Comparison of ENCODE assay signal across 8 cellular contexts in genomic region chrX:31658360-31658759, GRCh38.
A peak's percentile ranks its signal among the peaks of the same experiment; 100 is the strongest.
DNase-seq lines count a peak whose midpoint lies in the region; ATAC-seq, FAIRE-seq and TF ChIP-seq lines count a peak whose summit lies in the region.

No MANE protein-coding gene starts in this region.

- CTCF ChIA-PET in AG04450 (lab: Charles Lee), result interaction anchor here (0.6 to 12.7 kb wide), 12 partner anchors 10 to 626 kb away, joined by 3 to 252 read pairs (median 4); no protein-coding TSS in a partner anchor

- no peaks in the 10 kb centered on the region for H3K36me3 ChIP-seq in sigmoid colon
- no peaks in the 10 kb centered on the region for H3K36me3 ChIP-seq in effector memory CD4-positive, alpha-beta T cell (ENCODE audit: control insufficient read depth, insufficient read depth, low read length)

- 2 to 11% methylated on average over 4 of the region's 4 CpGs for WGBS in sigmoid colon, 2 donors

- H3K4me3 ChIP-seq in AG04450 (ENCODE audit: low read depth, low read length), result no peak overlapping the region
- no peak overlapping the region for H3K4me3 ChIP-seq in sigmoid colon
- no peak overlapping the region for H3K4me3 ChIP-seq in effector memory CD4-positive, alpha-beta T cell (ENCODE audit: insufficient read depth, low read depth, low read length, poor library complexity, severe bottlenecking)

- no peak overlapping the region for H3K27ac ChIP-seq in AG04450 (ENCODE audit: low read depth, low read length)
- H3K27ac ChIP-seq in sigmoid colon, result no peak overlapping the region
- no peak overlapping the region for H3K27ac ChIP-seq in effector memory CD4-positive, alpha-beta T cell (ENCODE audit: insufficient read depth, low read length, poor library complexity, severe bottlenecking)

- FAIRE-seq in H54 (lab: Jason Lieb, UNC), result no peak

- H3K27me3 ChIP-seq in AG04450 (ENCODE audit: control insufficient read depth, insufficient read depth, low read length) (no peaks in the 10 kb centered on the region), sigmoid colon (no peaks in the 10 kb centered on the region)
- no peaks in the 10 kb centered on the region for H3K27me3 ChIP-seq in effector memory CD4-positive, alpha-beta T cell (replicated peaks; ENCODE audit: control insufficient read depth, insufficient read depth, low read length, poor library complexity, severe bottlenecking)

- no peaks in the 10 kb centered on the region for H3K4me1 ChIP-seq in sigmoid colon
- no peaks in the 10 kb centered on the region for H3K4me1 ChIP-seq in effector memory CD4-positive, alpha-beta T cell (ENCODE audit: control insufficient read depth, insufficient read depth, low read length, poor library complexity, severe bottlenecking)

- TF ChIP-seq POLR2A in sigmoid colon (IDR thresholded peaks at IDR 0.05) (no peak), H54 (IDR thresholded peaks at IDR 0.05; ENCODE audit: low read depth, low read length) (no peak)

- ATAC-seq in GM19351 (IDR thresholded peaks at IDR 0.05; ENCODE audit: unreplicated experiment), result peak; percentile 72
- ATAC-seq in HG03097 (IDR thresholded peaks at IDR 0.05; ENCODE audit: low FRiP score, unreplicated experiment), result no peak

- TF ChIP-seq CTCF in AG04450 (IDR thresholded peaks at IDR 0.05; ENCODE audit: low read depth, low read length), result peak; percentile 42
- peak in 3 of 4 experiments; percentile 19 to 35 (median 28) for TF ChIP-seq CTCF in sigmoid colon (IDR thresholded peaks at IDR 0.05)

- intact Hi-C loops in sigmoid colon (cut with DNase I), result loop anchor here (5.0 to 10.0 kb wide), 2 partner anchors 444 to 621 kb away; no protein-coding TSS in a partner anchor

- no peak for TF ChIP-seq EP300 in sigmoid colon (IDR thresholded peaks at IDR 0.05)

- DNase-seq in AG04450 (ENCODE audit: low read depth, low spot score) (no peak), NOMO-1 treated with dmso at 0.1 percent for 144 hours (lab: John Stamatoyannopoulos, UW; ENCODE audit: unreplicated experiment) (peak; percentile 11), epidermal melanocyte (ENCODE audit: insufficient read length, low spot score) (peak; percentile 14), sigmoid colon (no peak), H54 (ENCODE audit: insufficient read length, low spot score) (no peak)
- DNase-seq in effector memory CD4-positive, alpha-beta T cell, result no peak

- H3K9me3 ChIP-seq in AG04450 (ENCODE audit: control insufficient read depth, insufficient read depth, low read length) (no peaks in the 10 kb centered on the region), sigmoid colon (no peaks in the 10 kb centered on the region)
- H3K9me3 ChIP-seq in effector memory CD4-positive, alpha-beta T cell (ENCODE audit: control insufficient read depth, low read length), result no peaks in the 10 kb centered on the region

- POLR2A ChIA-PET in AG04450 (lab: Yijun Ruan, JAX), result no interaction called here

Comparison
In these comparisons a context has a peak if more than half of its experiments do, and no peak if none do; other contexts are left out.
1. DNase-seq: peak in NOMO-1 treated with dmso at 0.1 percent for 144 hours (single experiment) and epidermal melanocyte (single experiment); none in AG04450 (single experiment), sigmoid colon (single experiment), H54 (single experiment) and effector memory CD4-positive, alpha-beta T cell (0 of 3).